ENCODE assay signal across 8 cellular contexts in the genomic region with DNA sequence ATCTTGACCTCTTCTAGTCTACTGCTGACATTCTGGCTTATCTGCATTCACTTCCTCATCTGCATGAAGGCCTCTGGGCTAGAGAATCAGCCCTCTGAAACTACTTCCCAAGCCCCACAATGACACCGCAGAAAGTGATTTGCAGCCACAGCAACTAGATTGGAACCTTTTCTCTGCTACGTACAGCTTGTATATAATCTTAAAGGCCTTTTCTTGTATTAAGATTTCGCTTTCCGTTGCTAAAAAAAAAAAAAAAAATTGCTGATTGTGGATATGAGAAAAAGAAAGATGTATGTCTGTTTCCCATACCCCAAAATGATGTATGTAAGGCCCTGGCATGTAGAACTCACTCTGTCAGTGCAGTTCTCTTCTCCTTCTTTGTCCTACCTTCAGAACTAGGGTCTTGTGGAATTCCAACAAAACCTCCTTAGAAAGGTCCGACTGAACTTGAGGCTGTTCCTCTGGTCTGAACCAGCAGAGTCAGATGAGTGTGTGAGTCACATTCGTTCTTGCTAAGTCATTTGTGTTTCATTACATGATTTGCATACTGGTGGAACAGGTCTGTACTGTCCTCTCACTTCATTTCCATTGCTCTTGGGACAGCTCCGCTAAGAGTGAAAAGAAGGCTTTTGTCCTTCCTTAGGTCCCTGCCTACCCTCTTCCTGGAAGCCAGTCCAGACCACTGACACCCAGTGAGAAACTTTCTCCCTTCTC.
DNase-seq lines count a peak whose midpoint lies in the region; ATAC-seq and TF ChIP-seq lines count a peak whose summit lies in the region.

No MANE protein-coding gene starts in this region.

- no peaks in the 10 kb centered on the region for H3K9me3 ChIP-seq in AG04450 (ENCODE audit: control insufficient read depth, insufficient read depth, low read length)
- H3K9me3 ChIP-seq in Peyer's patch, result no peaks in the 10 kb centered on the region
- no peaks in the 10 kb centered on the region for H3K9me3 ChIP-seq in heart left ventricle

- no peaks in the 10 kb centered on the region for H3K9me3 Mint-ChIP-seq in stimulated activated naive B cell treated with anti-CD40 and anti-IgM and Interleukin-4, amounts not matched to agents 10 μg/mL and 1 μg/mL and 100 μg/mL, for 72 hours

- H3K27me3 Mint-ChIP-seq in stimulated activated naive B cell treated with anti-CD40 and anti-IgM and Interleukin-4, amounts not matched to agents 10 μg/mL and 1 μg/mL and 100 μg/mL, for 72 hours, result no peaks in the 10 kb centered on the region

- peak overlapping the region; percentile 46 for H3K4me3 Mint-ChIP-seq in stimulated activated naive B cell treated with anti-CD40 and anti-IgM and Interleukin-4, amounts not matched to agents 10 μg/mL and 1 μg/mL and 100 μg/mL, for 72 hours

- peak overlapping the region; percentile 80 for H3K27ac Mint-ChIP-seq in stimulated activated naive B cell treated with anti-CD40 and anti-IgM and Interleukin-4, amounts not matched to agents 10 μg/mL and 1 μg/mL and 100 μg/mL, for 72 hours

- peaks cover 26 to 42% of the 10 kb centered on the region in 2 donors for H3K4me1 Mint-ChIP-seq in stimulated activated naive B cell treated with anti-CD40 and anti-IgM and Interleukin-4, amounts not matched to agents 10 μg/mL and 1 μg/mL and 100 μg/mL, for 72 hours

- H3K27me3 ChIP-seq in AG04450 (ENCODE audit: control insufficient read depth, insufficient read depth, low read length), result no peaks in the 10 kb centered on the region
- H3K27me3 ChIP-seq in Peyer's patch, result no peaks in the 10 kb centered on the region
- no peaks in the 10 kb centered on the region for H3K27me3 ChIP-seq in heart left ventricle

- H3K4me1 ChIP-seq in Peyer's patch, result peaks cover 0 to 21% (median 4%) of the 10 kb centered on the region in 4 donors
- H3K4me1 ChIP-seq in heart left ventricle, result peaks cover 11 to 98% (median 58%) of the 10 kb centered on the region in 12 donors

- H3K36me3 Mint-ChIP-seq in stimulated activated naive B cell treated with anti-CD40 and anti-IgM and Interleukin-4, amounts not matched to agents 10 μg/mL and 1 μg/mL and 100 μg/mL, for 72 hours, result peaks cover 0 to under 1% of the 10 kb centered on the region in 2 donors

- ATAC-seq in HG03159 (IDR thresholded peaks at IDR 0.05; ENCODE audit: unreplicated experiment), result peak; percentile 87
- peak in 3 of 4 donors; percentile 33 to 56 (median 46) for ATAC-seq in heart left ventricle
- ATAC-seq in stimulated activated naive B cell treated with anti-CD40 and anti-IgM and Interleukin-4, amounts not matched to agents 10 μg/mL and 1 μg/mL and 100 μg/mL, for 72 hours (replicated peaks), result peak; percentile 92 to 93

- POLR2A ChIA-PET in AG04450 (lab: Yijun Ruan, JAX), result no interaction called here

- CTCF ChIA-PET in AG04450 (lab: Charles Lee), result interaction anchor here (0.7 kb wide), 1 partner anchor 182 kb away, joined by 4 read pairs; no protein-coding TSS in a partner anchor

- WGBS in heart left ventricle, 4 donors, result 63 to 69% (median 66%) methylated on average over 7 of the region's 7 CpGs

- H3K36me3 ChIP-seq in Peyer's patch, result peaks cover 0 to 22% (median 0%) of the 10 kb centered on the region in 3 donors
- H3K36me3 ChIP-seq in heart left ventricle, result peaks cover 0 to 74% (median 35%) of the 10 kb centered on the region in 9 donors

- TF ChIP-seq POLR2A in Peyer's patch (IDR thresholded peaks at IDR 0.05) (peak in 1 of 2 donors; percentile 22), heart left ventricle (IDR thresholded peaks at IDR 0.05) (no peak)

- intact Hi-C loops in heart left ventricle (cut with DNase I), result loop anchor here in 1 of 10 donors (10.0 kb wide), 1 partner anchor 58 kb away; the partner anchor contains the start of gene PLPP3

- TF ChIP-seq CTCF in AG04450 (IDR thresholded peaks at IDR 0.05; ENCODE audit: low read depth, low read length) (no peak), Peyer's patch (IDR thresholded peaks at IDR 0.05) (no peak), heart left ventricle (IDR thresholded peaks at IDR 0.05) (no peak)

- H3K27ac ChIP-seq in AG04450 (ENCODE audit: low read depth, low read length), result peak overlapping the region; percentile 42
- H3K27ac ChIP-seq in Peyer's patch, result peak overlapping the region; percentile 30 to 80 (median 62)
- peak overlapping the region in 11 of 12 donors; percentile 0 to 84 (median 46) for H3K27ac ChIP-seq in heart left ventricle

- H3K4me3 ChIP-seq in AG04450 (ENCODE audit: low read depth, low read length) (no peak overlapping the region), Peyer's patch (peak overlapping the region in 1 of 4 donors; percentile 18), heart left ventricle (no peak overlapping the region)

- DNase-seq in AG04450 (ENCODE audit: low read depth, low spot score) (no peak), GM19240 (ENCODE audit: insufficient read length, low spot score) (peak; percentile 45), Peyer's patch (peak in 2 of 3 donors; percentile 27 to 60), heart left ventricle (no peak), SK-N-DZ (ENCODE audit: low spot score) (no peak), OCI-M2 (lab: John Stamatoyannopoulos, UW; ENCODE audit: unreplicated experiment) (no peak)
- peak; percentile 35 for DNase-seq in stimulated activated naive B cell treated with anti-CD40 and anti-IgM and Interleukin-4, amounts not matched to agents 10 μg/mL and 1 μg/mL and 100 μg/mL, for 72 hours

Comparison
In these comparisons a context has a peak if more than half of its experiments do, and no peak if none do; other contexts are left out.
1. DNase-seq: peak in GM19240 (single experiment), Peyer's patch (2 of 3) and stimulated activated naive B cell treated with anti-CD40 and anti-IgM and Interleukin-4, amounts not matched to agents 10 μg/mL and 1 μg/mL and 100 μg/mL, for 72 hours (single experiment); none in AG04450 (single experiment), heart left ventricle (0 of 5), SK-N-DZ (single experiment) and OCI-M2 (single experiment).
2. Peak in every context shown above with its lines, with median percentiles within 50 percentile points of each other: H3K27ac ChIP-seq and ATAC-seq.